24 cellular contexts compared by ENCODE assay signal in the genomic region with DNA sequence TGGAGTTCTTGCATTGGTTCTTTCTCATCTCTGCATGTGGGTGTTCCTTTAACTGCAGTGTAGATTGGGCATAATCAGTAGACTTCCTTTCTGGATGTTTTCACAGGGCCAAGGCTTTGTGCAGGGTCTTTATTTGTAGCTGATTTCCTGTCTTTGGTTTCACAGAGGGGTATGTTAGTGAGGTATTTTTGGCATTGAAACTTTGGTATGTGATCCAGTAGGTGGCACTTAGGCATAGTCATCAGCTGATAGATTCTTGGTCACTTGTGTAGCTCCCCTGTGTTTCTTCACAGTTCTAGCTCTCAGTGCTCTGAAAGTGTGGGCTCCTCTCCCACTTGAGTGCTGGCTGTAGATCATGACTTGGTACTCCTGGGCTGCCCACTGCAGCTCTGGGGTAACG. TPM values are rescaled to one million over a fixed set of nuclear protein-coding genes. Genes with fewer than 3 reads are reported as not detected.
"Had no signal": no experiment of that assay in that cellular context is flagged by ENCODE, and none has a peak within 500 bp of the region (broad histone marks: within the 10 kb centered on the region; RNA-seq: fewer than 3 reads in every experiment).

No MANE protein-coding gene starts in this region.

- H2AFZ ChIP-seq: parathyroid adenoma had no signal

- H3K27me3 ChIP-seq: esophagus muscularis mucosa, foreskin keratinocyte, gastroesophageal sphincter, heart right ventricle, left lung, right lobe of liver, tibial nerve, upper lobe of right lung, uterus had no signal

- H3K9me3 ChIP-seq: right lobe of liver, thoracic aorta, upper lobe of right lung, uterus had no signal

- H3K4me1 ChIP-seq: esophagus muscularis mucosa, foreskin keratinocyte, gastroesophageal sphincter, heart right ventricle, left lung, parathyroid adenoma, right lobe of liver, tibial nerve, upper lobe of right lung, uterus had no signal

- H3K36me3 ChIP-seq: esophagus muscularis mucosa, gastroesophageal sphincter, heart right ventricle, left lung, right lobe of liver, thoracic aorta, tibial nerve, upper lobe of right lung, uterus had no signal

- H3K9ac ChIP-seq: parathyroid adenoma had no signal

- H3K4me3 ChIP-seq: esophagus muscularis mucosa, gastroesophageal sphincter, heart right ventricle, left lung, mucosa of descending colon, right lobe of liver, thoracic aorta, tibial nerve, upper lobe of right lung, uterus had no signal

- H3K27ac ChIP-seq: esophagus muscularis mucosa, foreskin keratinocyte, gastroesophageal sphincter, heart right ventricle, left lung, parathyroid adenoma, right lobe of liver, thoracic aorta, tibial nerve, upper lobe of right lung, uterus had no signal

- ATAC-seq: foreskin keratinocyte; gastroesophageal sphincter; heart right ventricle; left cardiac atrium; left lung; mucosa of descending colon; natural killer cell treated with Interleukin-12 subunit alpha and Interleukin-12 subunit beta and Interleukin-15 and Interleukin-18, amount 100 ng/mL, for 72 hours; right lobe of liver; stimulated activated naive B cell treated with anti-CD40 and anti-IgM and Interleukin-4, amounts not matched to agents 10 μg/mL and 1 μg/mL and 100 μg/mL, for 72 hours; upper lobe of right lung had no signal

- DNase-seq: dermis blood vessel endothelial cell; effector memory CD4-positive, alpha-beta T cell; foreskin keratinocyte; heart right ventricle; hippocampal formation; left cardiac atrium; left lung; mesenchymal stem cell; mucosa of descending colon; naive B cell; right lobe of liver; small intestine; stimulated activated CD4-positive, alpha-beta T cell treated with anti-CD3 and anti-CD28 coated beads, Interleukin-15, amount 100 ng/mL, for 24 hours; stimulated activated CD4-positive, alpha-beta T cell treated with anti-CD3 and anti-CD28 coated beads, Interleukin-2, amount 100 ng/mL, for 48 hours; stimulated activated naive B cell treated with anti-CD40 and anti-IgM and Interleukin-4, amounts not matched to agents 10 μg/mL and 1 μg/mL and 100 μg/mL, for 72 hours; upper lobe of right lung; uterus had no signal

RNA-seq across cellular contexts. Expression of a gene that starts 52.7 kb away (rescaled TPM):
- polyA plus RNA-seq: endothelial cell of umbilical vein, foreskin keratinocyte had no signal
